27 cellular contexts compared by ENCODE assay signal in genomic region chrX:82732861-82733260, GRCh38.
"Had no signal": no experiment of that assay in that cellular context is flagged by ENCODE, and none has a peak within 500 bp of the region (broad histone marks: within the 10 kb centered on the region; RNA-seq: fewer than 3 reads in every experiment).

No MANE protein-coding gene starts in this region.

- H3K36me3 Mint-ChIP-seq: neural progenitor cell; stimulated activated effector memory CD8-positive, alpha-beta T cell treated with anti-CD3 and anti-CD28 coated beads, Interleukin-12 subunit alpha, Interleukin-12 subunit beta, amount 100 ng/mL, for 72 hours; stimulated activated naive B cell treated with anti-CD40 and anti-IgM and Interleukin-4, amounts not matched to agents 10 μg/mL and 1 μg/mL and 100 μg/mL, for 72 hours had no signal

- H3K4me3 Mint-ChIP-seq: nephron; neural progenitor cell; stimulated activated effector memory CD8-positive, alpha-beta T cell treated with anti-CD3 and anti-CD28 coated beads, Interleukin-12 subunit alpha, Interleukin-12 subunit beta, amount 100 ng/mL, for 72 hours; stimulated activated naive B cell treated with anti-CD40 and anti-IgM and Interleukin-4, amounts not matched to agents 10 μg/mL and 1 μg/mL and 100 μg/mL, for 72 hours; stimulated activated naive CD8-positive, alpha-beta T cell treated with anti-CD3 and anti-CD28 coated beads, Interleukin-15, Interleukin-2, amounts not matched to agents 100 ng/mL and 50 ng/mL, for 24 hours had no signal

- H3K4me2 ChIP-seq: neural progenitor cell had no signal

- H3K4me1 Mint-ChIP-seq: nephron; neural progenitor cell; stimulated activated effector memory CD8-positive, alpha-beta T cell treated with anti-CD3 and anti-CD28 coated beads, Interleukin-12 subunit alpha, Interleukin-12 subunit beta, amount 100 ng/mL, for 72 hours; stimulated activated naive B cell treated with anti-CD40 and anti-IgM and Interleukin-4, amounts not matched to agents 10 μg/mL and 1 μg/mL and 100 μg/mL, for 72 hours had no signal

- H3K4me1 ChIP-seq: neural progenitor cell, parathyroid adenoma, psoas muscle, right lobe of liver, sigmoid colon, stomach, thyroid gland, tibial nerve, upper lobe of left lung, vagina had no signal

- H3K9me3 Mint-ChIP-seq: stimulated activated effector memory CD8-positive, alpha-beta T cell treated with anti-CD3 and anti-CD28 coated beads, Interleukin-12 subunit alpha, Interleukin-12 subunit beta, amount 100 ng/mL, for 72 hours; stimulated activated naive CD8-positive, alpha-beta T cell treated with anti-CD3 and anti-CD28 coated beads, Interleukin-15, Interleukin-2, amounts not matched to agents 100 ng/mL and 50 ng/mL, for 24 hours had no signal

- DNase-seq: occipital lobe; ovary; posterior cingulate gyrus; psoas muscle; right cardiac atrium; right lobe of liver; sigmoid colon; small intestine; stimulated activated CD4-positive, alpha-beta T cell treated with anti-CD3 and anti-CD28 coated beads, Interleukin-15, amount 100 ng/mL, for 24 hours; stimulated activated CD4-positive, alpha-beta T cell treated with anti-CD3 and anti-CD28 coated beads, Interleukin-2, amount 100 ng/mL, for 24 hours; stimulated activated CD4-positive, alpha-beta T cell treated with anti-CD3 and anti-CD28 coated beads, Interleukin-2, amount 100 ng/mL, for 48 hours; stimulated activated CD4-positive, alpha-beta T cell treated with anti-CD3 and anti-CD28 coated beads, Interleukin-4, amount 100 ng/mL, for 24 hours; stimulated activated naive B cell treated with anti-CD40 and anti-IgM and Interleukin-4, amounts not matched to agents 10 μg/mL and 1 μg/mL and 100 μg/mL, for 72 hours; stimulated activated naive CD4-positive, alpha-beta T cell treated with Interleukin-2 at 50 U/mL for 16 hours; stomach; thyroid gland; trophoblast cell; upper lobe of left lung had no signal

- H2AFZ ChIP-seq: neural progenitor cell, parathyroid adenoma had no signal

- H3K79me2 ChIP-seq: parathyroid adenoma had no signal

- H3K9ac ChIP-seq: neural progenitor cell, parathyroid adenoma had no signal

- H3K27ac ChIP-seq: neural progenitor cell, ovary, parathyroid adenoma, psoas muscle, right lobe of liver, sigmoid colon, stomach, thoracic aorta, thyroid gland, tibial nerve, upper lobe of left lung, vagina had no signal

- H3K27me3 Mint-ChIP-seq: progenitor cell of endocrine pancreas; stimulated activated naive B cell treated with anti-CD40 and anti-IgM and Interleukin-4, amounts not matched to agents 10 μg/mL and 1 μg/mL and 100 μg/mL, for 72 hours; stimulated activated naive CD8-positive, alpha-beta T cell treated with anti-CD3 and anti-CD28 coated beads, Interleukin-15, Interleukin-2, amounts not matched to agents 100 ng/mL and 50 ng/mL, for 24 hours had no signal

- H3K27ac Mint-ChIP-seq: nephron; neural progenitor cell; progenitor cell of endocrine pancreas; stimulated activated effector memory CD8-positive, alpha-beta T cell treated with anti-CD3 and anti-CD28 coated beads, Interleukin-12 subunit alpha, Interleukin-12 subunit beta, amount 100 ng/mL, for 72 hours; stimulated activated naive B cell treated with anti-CD40 and anti-IgM and Interleukin-4, amounts not matched to agents 10 μg/mL and 1 μg/mL and 100 μg/mL, for 72 hours; stimulated activated naive CD8-positive, alpha-beta T cell treated with anti-CD3 and anti-CD28 coated beads, Interleukin-15, Interleukin-2, amounts not matched to agents 100 ng/mL and 50 ng/mL, for 24 hours had no signal

- H3K27me3 ChIP-seq: neural progenitor cell, ovary, right lobe of liver, sigmoid colon, stomach, thyroid gland, tibial nerve, upper lobe of left lung, vagina had no signal

- ATAC-seq: psoas muscle; right cardiac atrium; stimulated activated effector memory CD8-positive, alpha-beta T cell treated with anti-CD3 and anti-CD28 coated beads, Interleukin-12 subunit alpha, Interleukin-12 subunit beta, amount 100 ng/mL, for 72 hours; stimulated activated naive B cell treated with anti-CD40 and anti-IgM and Interleukin-4, amounts not matched to agents 10 μg/mL and 1 μg/mL and 100 μg/mL, for 72 hours had no signal

- H3K4me3 ChIP-seq: neural progenitor cell, ovary, psoas muscle, right lobe of liver, sigmoid colon, stomach, thoracic aorta, thyroid gland, tibial nerve, upper lobe of left lung, vagina had no signal

- H3K36me3 ChIP-seq: neural progenitor cell, ovary, right lobe of liver, sigmoid colon, stomach, thoracic aorta, thyroid gland, tibial nerve, upper lobe of left lung, vagina had no signal

- H3K9me3 ChIP-seq: ovary, psoas muscle, right lobe of liver, sigmoid colon, stomach, thoracic aorta, thyroid gland, tibial nerve, upper lobe of left lung, vagina had no signal
